ENCODE assay signal across 8 cellular contexts in the genomic region with DNA sequence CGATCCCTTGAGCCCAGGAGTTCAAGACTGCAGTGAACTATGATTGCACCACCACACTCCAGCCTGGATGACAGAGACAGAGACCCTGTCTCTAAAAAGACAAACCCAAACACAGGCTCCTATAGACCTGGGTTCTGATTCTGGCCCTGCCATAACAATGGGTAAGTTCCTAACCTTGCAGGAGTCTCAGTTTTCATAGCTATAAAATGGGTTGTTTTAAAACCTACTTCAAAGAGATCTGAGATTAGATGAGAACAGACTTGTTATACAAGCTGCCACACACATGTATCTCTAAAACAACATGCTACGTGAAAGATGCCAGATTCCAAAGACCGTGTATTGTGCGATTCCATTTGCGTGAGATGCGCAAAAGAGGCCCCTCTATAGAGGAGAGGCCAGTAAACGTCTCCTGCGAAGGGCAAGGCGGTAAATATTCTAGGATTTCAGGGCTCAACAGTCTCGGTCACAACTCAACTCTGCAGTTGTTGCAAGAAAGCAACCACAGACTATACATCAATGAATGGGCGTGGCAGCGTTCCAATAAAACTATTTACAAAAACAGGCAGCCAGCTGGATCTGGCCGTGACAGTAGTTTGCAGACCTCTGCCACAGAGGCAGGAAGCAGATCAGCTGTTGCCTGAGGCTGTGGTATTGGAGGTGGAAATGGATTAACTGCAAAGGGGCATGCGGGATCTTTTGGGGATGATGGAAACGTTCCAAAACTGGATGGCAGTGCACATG. TPM values are rescaled to one million over a fixed set of nuclear protein-coding genes. Genes with fewer than 3 reads are reported as not detected.
DNase-seq lines count a peak whose midpoint lies in the region; ATAC-seq and TF ChIP-seq lines count a peak whose summit lies in the region.

No MANE protein-coding gene starts in this region.

- peak overlapping the region; percentile 71 for H3K27ac Mint-ChIP-seq in activated naive CD8-positive, alpha-beta T cell
- no peak overlapping the region for H3K27ac Mint-ChIP-seq in activated naive CD8-positive, alpha-beta T cell treated with anti-CD3 and anti-CD28 coated beads, Interleukin-2, amount 50 U/mL, for 24 hours

- H3K9me3 ChIP-seq in adipocyte (ENCODE audit: control insufficient read depth, low read length) = no peaks in the 10 kb centered on the region
- H3K9me3 ChIP-seq in testis = no peaks in the 10 kb centered on the region

- H3K4me1 ChIP-seq in adipocyte (ENCODE audit: control insufficient read depth, insufficient read depth, low read length) (peaks cover 21% of the 10 kb centered on the region), testis (peaks cover 48% of the 10 kb centered on the region)

- H3K27ac ChIP-seq in testis = peak overlapping the region in 1 of 2 donors; percentile 61

- H3K27me3 Mint-ChIP-seq in activated naive CD8-positive, alpha-beta T cell = no peaks in the 10 kb centered on the region
- no peaks in the 10 kb centered on the region for H3K27me3 Mint-ChIP-seq in activated naive CD8-positive, alpha-beta T cell treated with anti-CD3 and anti-CD28 coated beads, Interleukin-2, amount 50 U/mL, for 24 hours

- DNase-seq in activated naive CD8-positive, alpha-beta T cell treated with anti-CD3 and anti-CD28 coated beads, Interleukin-2, amount 50 U/mL, for 24 hours = no peak
- DNase-seq in adipocyte (ENCODE audit: low read depth) (peak; percentile 96), hypothalamus (lab: John Stamatoyannopoulos, UW) (peak in 34 of 51 donors; percentile 2 to 77 (median 48)), testis (peak; percentile 70), HuH-7 (ENCODE audit: low spot score) (no peak), NCI-H2171 treated with DMSO at 0.1 percent for 48 hours (lab: John Stamatoyannopoulos, UW) (no peak)

- no peaks in the 10 kb centered on the region for H3K9me3 Mint-ChIP-seq in activated naive CD8-positive, alpha-beta T cell (ENCODE audit: low read depth)
- no peaks in the 10 kb centered on the region for H3K9me3 Mint-ChIP-seq in activated naive CD8-positive, alpha-beta T cell treated with anti-CD3 and anti-CD28 coated beads, Interleukin-2, amount 50 U/mL, for 24 hours

- WGBS in testis, 2 donors = 71 to 73% methylated on average over 15 of the region's 15 CpGs

- H3K4me3 Mint-ChIP-seq in activated naive CD8-positive, alpha-beta T cell = no peak overlapping the region
- no peak overlapping the region for H3K4me3 Mint-ChIP-seq in activated naive CD8-positive, alpha-beta T cell treated with anti-CD3 and anti-CD28 coated beads, Interleukin-2, amount 50 U/mL, for 24 hours

- H3K4me3 ChIP-seq in adipocyte (ENCODE audit: low read length) (no peak overlapping the region), testis (no peak overlapping the region)

- peaks cover 7% of the 10 kb centered on the region for H3K36me3 ChIP-seq in adipocyte (ENCODE audit: control insufficient read depth, insufficient read depth, low read length, severe bottlenecking)
- H3K36me3 ChIP-seq in testis (ENCODE audit: low read depth, missing control alignments) = no peaks in the 10 kb centered on the region

- H3K27me3 ChIP-seq in adipocyte (replicated peaks; ENCODE audit: control insufficient read depth, insufficient read depth, low read length) = no peaks in the 10 kb centered on the region
- no peaks in the 10 kb centered on the region for H3K27me3 ChIP-seq in testis

- intact Hi-C loops in testis (cut with DNase I; ENCODE audit: low total_unique reads) = no loop called here

- ATAC-seq in activated naive CD8-positive, alpha-beta T cell treated with anti-CD3 and anti-CD28 coated beads, Interleukin-2, amount 50 U/mL, for 24 hours = no peak
- ATAC-seq in GM18498 (IDR thresholded peaks at IDR 0.05; ENCODE audit: unreplicated experiment) = no peak

- peaks cover 37% of the 10 kb centered on the region for H3K4me1 Mint-ChIP-seq in activated naive CD8-positive, alpha-beta T cell (ENCODE audit: low read depth)
- peaks cover 29% of the 10 kb centered on the region for H3K4me1 Mint-ChIP-seq in activated naive CD8-positive, alpha-beta T cell treated with anti-CD3 and anti-CD28 coated beads, Interleukin-2, amount 50 U/mL, for 24 hours

- TF ChIP-seq CTCF in testis (IDR thresholded peaks at IDR 0.05) = no peak

- H3K36me3 Mint-ChIP-seq in activated naive CD8-positive, alpha-beta T cell = peaks cover 3% of the 10 kb centered on the region
- peaks cover 29% of the 10 kb centered on the region for H3K36me3 Mint-ChIP-seq in activated naive CD8-positive, alpha-beta T cell treated with anti-CD3 and anti-CD28 coated beads, Interleukin-2, amount 50 U/mL, for 24 hours (ENCODE audit: low read depth)

- no peak overlapping the region for H3K9ac ChIP-seq in adipocyte (ENCODE audit: low read length)

- TF ChIP-seq POLR2A in testis (IDR thresholded peaks at IDR 0.05) = no peak

RNA-seq across cellular contexts. Expression of gene CORO7, which starts 5.9 kb away (rescaled TPM):
- total RNA-seq in testis = 100 to 1,000 TPM; 126 to 147 TPM
- 71.5 TPM for polyA plus RNA-seq in testis (ENCODE audit: insufficient read depth, low read depth, low replicate concordance)

RNA-seq across cellular contexts. Expression of gene DNAJA3, which starts 15.2 kb away (rescaled TPM):
- total RNA-seq in testis = 10 to 100 TPM; 80.2 to 88.3 TPM
- polyA plus RNA-seq in testis (ENCODE audit: insufficient read depth, low read depth, low replicate concordance) = 56.0 TPM

RNA-seq across cellular contexts. Expression of gene VASN, which starts 38.9 kb away (rescaled TPM):
- total RNA-seq in testis = 100 to 1,000 TPM; 103 to 125 TPM
- polyA plus RNA-seq in testis (ENCODE audit: insufficient read depth, low read depth, low replicate concordance) = 33.9 TPM

RNA-seq across cellular contexts. Expression of gene PAM16, which starts 59.4 kb away (rescaled TPM):
- total RNA-seq in testis = 100 to 1,000 TPM; 126 to 148 TPM
- polyA plus RNA-seq in testis (ENCODE audit: insufficient read depth, low read depth, low replicate concordance) = 61.8 TPM

Comparison
In these comparisons a context has a peak if more than half of its experiments do, and no peak if none do; other contexts are left out.
1. DNase-seq: peak in adipocyte (single experiment), hypothalamus (34 of 51) and testis (single experiment); none in activated naive CD8-positive, alpha-beta T cell treated with anti-CD3 and anti-CD28 coated beads, Interleukin-2, amount 50 U/mL, for 24 hours (single experiment), HuH-7 (single experiment) and NCI-H2171 treated with DMSO at 0.1 percent for 48 hours (single experiment).